Comparison of ENCODE assay signal across 18 cellular contexts in genomic region chr3:190019840-190020239, GRCh38.
"Had no signal": no experiment of that assay in that cellular context is flagged by ENCODE, and none has a peak within 500 bp of the region (broad histone marks: within the 10 kb centered on the region; RNA-seq: fewer than 3 reads in every experiment).

No MANE protein-coding gene starts in this region.

- H3K9me3 Mint-ChIP-seq: activated naive CD4-positive, alpha-beta T cell treated with anti-CD3 and anti-CD28 coated beads for 36 hours; activated T-cell treated with anti-CD3 and anti-CD28 coated beads, Interleukin-2, amount 50 U/mL, for 4 hours; brain; naive thymus-derived CD8-positive, alpha-beta T cell; stimulated activated naive CD8-positive, alpha-beta T cell treated with anti-CD3 and anti-CD28 coated beads, Interleukin-15, amount 100 ng/mL, for 72 hours had no signal

- H3K4me1 ChIP-seq: colonic mucosa, pancreas, transverse colon had no signal

- H3K36me3 Mint-ChIP-seq: brain; naive thymus-derived CD8-positive, alpha-beta T cell had no signal

- H3K4me3 Mint-ChIP-seq: activated naive CD4-positive, alpha-beta T cell treated with anti-CD3 and anti-CD28 coated beads for 36 hours; activated T-cell treated with anti-CD3 and anti-CD28 coated beads, Interleukin-2, amount 50 U/mL, for 4 hours; brain; naive thymus-derived CD8-positive, alpha-beta T cell; stimulated activated naive CD8-positive, alpha-beta T cell treated with anti-CD3 and anti-CD28 coated beads, Interleukin-15, amount 100 ng/mL, for 72 hours had no signal

- H3K4me1 Mint-ChIP-seq: naive thymus-derived CD8-positive, alpha-beta T cell; stimulated activated naive CD8-positive, alpha-beta T cell treated with anti-CD3 and anti-CD28 coated beads, Interleukin-15, amount 100 ng/mL, for 72 hours had no signal

- DNase-seq: activated CD4-positive, alpha-beta T cell treated with anti-CD3 and anti-CD28 coated beads, Interleukin-2, amount 50 U/mL, for 1 hour; activated CD8-positive, alpha-beta memory T cell treated with anti-CD3 and anti-CD28 coated beads, Interleukin-2, amount 50 U/mL, for 4 hours; activated naive CD4-positive, alpha-beta T cell treated with anti-CD3 and anti-CD28 coated beads for 36 hours; activated T-cell treated with anti-CD3 and anti-CD28 coated beads, Interleukin-2, amount 50 U/mL, for 4 hours; central memory CD4-positive, alpha-beta T cell; colonic mucosa; mesendoderm; naive thymus-derived CD8-positive, alpha-beta T cell; pancreas; stimulated activated CD4-positive, alpha-beta T cell treated with anti-CD3 and anti-CD28 coated beads, Interleukin-4, amount 100 ng/mL, for 1 hour; stimulated activated naive CD8-positive, alpha-beta T cell treated with anti-CD3 and anti-CD28 coated beads, Interleukin-15, amount 100 ng/mL, for 72 hours; transverse colon had no signal

- H3K9me3 ChIP-seq: colonic mucosa, pancreas, suprapubic skin, transverse colon, vagina had no signal

- H3K27ac Mint-ChIP-seq: activated naive CD4-positive, alpha-beta T cell treated with anti-CD3 and anti-CD28 coated beads for 36 hours; naive thymus-derived CD8-positive, alpha-beta T cell; stimulated activated naive CD8-positive, alpha-beta T cell treated with anti-CD3 and anti-CD28 coated beads, Interleukin-15, amount 100 ng/mL, for 72 hours had no signal

- ATAC-seq: activated T-cell treated with anti-CD3 and anti-CD28 coated beads, Interleukin-2, amount 50 U/mL, for 4 hours; esophagus mucosa; naive thymus-derived CD8-positive, alpha-beta T cell; pancreas; sciatic nerve; stimulated activated naive CD8-positive, alpha-beta T cell treated with anti-CD3 and anti-CD28 coated beads, Interleukin-15, amount 100 ng/mL, for 72 hours had no signal

- H3K4me3 ChIP-seq: colonic mucosa, pancreas, smooth muscle cell, suprapubic skin, transverse colon, vagina had no signal

- H3K27ac ChIP-seq: colonic mucosa, pancreas, suprapubic skin, transverse colon, vagina had no signal

- H3K27me3 ChIP-seq: colonic mucosa, pancreas, suprapubic skin, transverse colon, vagina had no signal

- H3K27me3 Mint-ChIP-seq: brain had no signal

- H3K36me3 ChIP-seq: colonic mucosa, pancreas, suprapubic skin, transverse colon, vagina had no signal
